Comparison of ENCODE assay signal across 20 cellular contexts in the genomic region with DNA sequence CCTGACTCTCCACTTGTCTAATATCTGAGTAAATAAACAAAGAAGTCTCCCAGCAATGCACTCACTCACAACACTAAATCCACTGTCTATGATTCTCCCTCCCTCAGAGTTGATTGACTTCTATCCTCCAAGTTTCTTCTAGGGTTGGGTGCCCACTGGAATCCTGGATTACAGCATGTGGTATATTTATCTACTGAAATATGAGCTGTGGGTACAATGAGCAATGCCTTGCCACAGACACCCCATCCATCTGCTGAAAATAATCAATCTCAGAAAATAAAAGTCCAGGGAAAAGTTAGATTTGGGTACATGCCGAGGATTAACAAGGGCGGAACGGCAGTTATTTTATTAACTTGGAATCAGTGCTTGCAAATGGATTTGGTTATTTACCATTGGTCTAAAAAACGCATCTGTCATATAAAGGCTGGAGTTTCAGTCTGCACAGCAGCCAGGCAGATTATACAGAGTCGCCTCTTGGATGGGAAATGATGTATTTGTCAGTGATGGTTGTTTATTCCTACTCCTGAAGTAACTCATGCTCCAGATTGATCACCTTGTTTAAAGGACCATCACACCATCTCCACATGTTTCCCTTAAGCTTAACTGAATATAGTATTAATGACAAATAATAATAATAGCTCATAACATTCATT.
A peak's percentile ranks its signal among the peaks of the same experiment; 100 is the strongest.
DNase-seq lines count a peak whose midpoint lies in the region; ATAC-seq, FAIRE-seq and TF ChIP-seq lines count a peak whose summit lies in the region.
"Had no signal": no experiment of that assay in that cellular context is flagged by ENCODE, and none has a peak within 500 bp of the region (broad histone marks: within the 10 kb centered on the region; RNA-seq: fewer than 3 reads in every experiment).

No MANE protein-coding gene starts in this region.

- TF ChIP-seq CTCF in RWPE2 (IDR thresholded peaks at IDR 0.05; ENCODE audit: poor library complexity, severe bottlenecking) (no peak), kidney epithelial cell (IDR thresholded peaks at IDR 0.05; ENCODE audit: insufficient read depth, low read length, poor library complexity, severe bottlenecking) (no peak), BE2C (IDR thresholded peaks at IDR 0.05; ENCODE audit: low read depth, low read length) (no peak)

- ATAC-seq in RWPE2 (ENCODE audit: low read depth) (peak; percentile 63), HG03139 (IDR thresholded peaks at IDR 0.05; ENCODE audit: unreplicated experiment) (no peak)
- ATAC-seq: naive thymus-derived CD4-positive, alpha-beta T cell; Right ventricle myocardium inferior had no signal

- H3K27ac ChIP-seq in RWPE2 (ENCODE audit: poor library complexity, severe bottlenecking): peak overlapping the region; percentile 17
- H3K27ac ChIP-seq: ascending aorta had no signal

- no peaks in the 10 kb centered on the region for H3K9me3 ChIP-seq in RWPE2 (ENCODE audit: severe bottlenecking)
- no peaks in the 10 kb centered on the region for H3K9me3 ChIP-seq in BE2C
- H3K9me3 ChIP-seq: ascending aorta, Caco-2 had no signal

- H3K4me1 ChIP-seq in RWPE2 (ENCODE audit: insufficient read depth, poor library complexity, severe bottlenecking) (peaks cover 29% of the 10 kb centered on the region), BE2C (no peaks in the 10 kb centered on the region)
- H3K4me1 ChIP-seq: ascending aorta, Caco-2 had no signal

- H3K4me3 ChIP-seq in RWPE2 (ENCODE audit: severe bottlenecking) (no peak overlapping the region), kidney epithelial cell (ENCODE audit: low read depth, low read length) (no peak overlapping the region), BE2C (ENCODE audit: low read depth, low read length) (no peak overlapping the region)
- H3K4me3 ChIP-seq: ascending aorta had no signal

- FAIRE-seq in urothelium cell line (lab: Jason Lieb, UNC): no peak

- H3K36me3 ChIP-seq in RWPE2 (ENCODE audit: low read depth) (no peaks in the 10 kb centered on the region), kidney epithelial cell (ENCODE audit: control insufficient read depth, insufficient read depth, low read length) (no peaks in the 10 kb centered on the region), BE2C (no peaks in the 10 kb centered on the region)
- H3K36me3 ChIP-seq: ascending aorta had no signal

- no peaks in the 10 kb centered on the region for H3K27me3 ChIP-seq in RWPE2 (ENCODE audit: insufficient read depth, poor library complexity, severe bottlenecking)
- no peaks in the 10 kb centered on the region for H3K27me3 ChIP-seq in kidney epithelial cell (ENCODE audit: control insufficient read depth, insufficient read depth, low read length)
- H3K27me3 ChIP-seq in BE2C: no peaks in the 10 kb centered on the region
- H3K27me3 ChIP-seq: ascending aorta had no signal

- DNase-seq in NCI-H748 (lab: John Stamatoyannopoulos, UW; ENCODE audit: unreplicated experiment) (peak; percentile 20), NCI-H748 treated with DMSO at 0.1 percent for 48 hours (lab: John Stamatoyannopoulos, UW) (no peak), RWPE2 (ENCODE audit: low spot score) (no peak), kidney epithelial cell (ENCODE audit: low read depth) (peak; percentile 74), urothelium cell line (ENCODE audit: low spot score) (peak; percentile 46), BE2C (no peak), middle frontal gyrus (ENCODE audit: extremely low spot score, low spot score) (no peak)
- DNase-seq: 8988T; activated CD4-positive, alpha-beta T cell treated with anti-CD3 and anti-CD28 coated beads for 1 hour; Caco-2; GOT3; islet precursor cell; naive thymus-derived CD4-positive, alpha-beta T cell; NCI-H2107; NCI-H524; occipital lobe; trophoblast cell had no signal

Comparison
In these comparisons a context has a peak if more than half of its experiments do, and no peak if none do; other contexts are left out.
1. DNase-seq: peak in NCI-H748 (single experiment), kidney epithelial cell (single experiment) and urothelium cell line (single experiment); none in NCI-H748 treated with DMSO at 0.1 percent for 48 hours (single experiment), RWPE2 (single experiment), BE2C (single experiment) and middle frontal gyrus (single experiment).